ENCODE assay signal across 8 cellular contexts in the genomic region with DNA sequence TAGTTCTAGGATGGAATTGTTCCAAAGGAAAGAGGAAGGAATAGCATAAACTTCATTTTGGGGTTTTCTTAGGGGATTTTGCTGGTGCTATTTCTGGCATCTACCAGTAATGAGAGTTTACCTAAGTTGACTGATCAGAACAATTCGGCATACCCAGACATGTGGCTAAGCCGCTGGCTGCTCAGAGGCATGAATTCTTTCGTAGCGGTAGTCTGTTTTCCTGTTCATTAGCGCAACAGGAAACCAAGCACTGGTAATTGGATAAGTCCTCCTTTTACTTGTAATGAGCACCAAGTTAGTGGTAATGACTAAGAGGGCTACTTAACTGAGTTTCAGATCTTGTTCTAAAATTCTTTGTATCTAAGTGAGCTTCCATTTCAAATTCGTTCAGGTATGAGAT. TPM values are rescaled to one million over a fixed set of nuclear protein-coding genes. Genes with fewer than 3 reads are reported as not detected.
A peak's percentile ranks its signal among the peaks of the same experiment; 100 is the strongest.
DNase-seq lines count a peak whose midpoint lies in the region; ATAC-seq lines count a peak whose summit lies in the region.

No MANE protein-coding gene starts in this region.

- H3K27ac ChIP-seq in neuronal stem cell (replicated peaks; ENCODE audit: low read length), result no peak overlapping the region

- no peak overlapping the region for H2BK12ac ChIP-seq in neuronal stem cell (ENCODE audit: low read length)

- no peak overlapping the region for H2BK120ac ChIP-seq in neuronal stem cell (ENCODE audit: low read depth, low read length)

- peak; percentile 35 for ATAC-seq in HG03135 (IDR thresholded peaks at IDR 0.05; ENCODE audit: unreplicated experiment)

- H3K9ac ChIP-seq in neuronal stem cell (ENCODE audit: low read depth, low read length, poor library complexity), result no peak overlapping the region

- peaks cover 2 to 11% of the 10 kb centered on the region in 2 donors for H3K36me3 ChIP-seq in neuronal stem cell (replicated peaks in 1 of 2; ENCODE audit: control insufficient read depth in 2 of 2, insufficient read depth in 2 of 2, low read length in 2 of 2)

- H4K91ac ChIP-seq in neuronal stem cell (ENCODE audit: low read depth, low read length, poor library complexity), result no peak overlapping the region

- H3K79me1 ChIP-seq in neuronal stem cell (ENCODE audit: low read depth, low read length), result no peaks in the 10 kb centered on the region

- H3K23ac ChIP-seq in neuronal stem cell (ENCODE audit: low read depth, low read length, poor library complexity), result no peak overlapping the region

- peaks cover 0 to 3% of the 10 kb centered on the region in 2 donors for H3K9me3 ChIP-seq in neuronal stem cell (replicated peaks in 1 of 2; ENCODE audit: control insufficient read depth in 2 of 2, insufficient read depth in 1 of 2, low read depth in 1 of 2, low read length in 2 of 2)

- no peak overlapping the region for H2BK15ac ChIP-seq in neuronal stem cell (ENCODE audit: low read length)

- H4K8ac ChIP-seq in neuronal stem cell (ENCODE audit: low read depth, low read length), result no peak overlapping the region

- H3K4ac ChIP-seq in neuronal stem cell (ENCODE audit: low read length), result no peak overlapping the region

- H2BK5ac ChIP-seq in neuronal stem cell (ENCODE audit: low read length), result no peak overlapping the region

- no peaks in the 10 kb centered on the region for H3K4me1 ChIP-seq in neuronal stem cell (ENCODE audit: control insufficient read depth in 2 of 2, insufficient read depth in 1 of 2, low read depth in 1 of 2, low read length in 2 of 2)

- no peak overlapping the region for H3K14ac ChIP-seq in neuronal stem cell (ENCODE audit: low read length)

- H3K4me3 ChIP-seq in neuronal stem cell (ENCODE audit: low read length in 2 of 2), result no peak overlapping the region

- H3K18ac ChIP-seq in neuronal stem cell (ENCODE audit: low read length), result no peak overlapping the region

- no CpG with 5 or more reads among the region's 6 CpGs for WGBS in neuronal stem cell (ENCODE audit: extremely low coverage in 2 of 2, insufficient read length in 2 of 2, insufficient replicate concordance in 1 of 2), 2 donors

- DNase-seq in activated CD8-positive, alpha-beta memory T cell treated with anti-CD3 and anti-CD28 coated beads, Interleukin-2, amount 50 U/mL, for 4 hours, result peak; percentile 43
- no peak for DNase-seq in activated CD8-positive, alpha-beta memory T cell treated with anti-CD3 and anti-CD28 coated beads for 24 hours
- peak; percentile 40 to 58 for DNase-seq in activated CD4-positive, alpha-beta T cell treated with anti-CD3 and anti-CD28 coated beads for 4 hours
- peak; percentile 38 for DNase-seq in stimulated activated naive CD4-positive, alpha-beta T cell treated with Interleukin-2 at 50 U/mL for 16 hours (lab: John Stamatoyannopoulos, UW)
- DNase-seq in NCI-H774 (lab: John Stamatoyannopoulos, UW), result no peak
- DNase-seq in neuronal stem cell (ENCODE audit: low spot score), result no peak
- no peak for DNase-seq in iPS-NIHi7 (ENCODE audit: extremely low spot score)

- H3K27me3 ChIP-seq in neuronal stem cell (ENCODE audit: control insufficient read depth in 3 of 3, insufficient read depth in 3 of 3, low read depth in 1 of 3, low read length in 3 of 3), result no peaks in the 10 kb centered on the region

- no peak overlapping the region for H3K4me2 ChIP-seq in neuronal stem cell (ENCODE audit: insufficient read depth, low read length, poor library complexity, severe bottlenecking)

- H2AFZ ChIP-seq in neuronal stem cell (ENCODE audit: low read length), result no peak overlapping the region

- H2AK5ac ChIP-seq in neuronal stem cell (ENCODE audit: low read depth, low read length), result no peak overlapping the region

RNA-seq across cellular contexts. Expression of gene C21orf91, which starts 38.6 kb away (rescaled TPM):
- polyA plus RNA-seq in neuronal stem cell (2013, experiment 1 of 2), result 21.8 TPM
- polyA plus RNA-seq in neuronal stem cell (2013, experiment 2 of 2), result 22.2 TPM

Comparison
In these comparisons a context has a peak if more than half of its experiments do, and no peak if none do; other contexts are left out.
1. DNase-seq: peak in activated CD8-positive, alpha-beta memory T cell treated with anti-CD3 and anti-CD28 coated beads, Interleukin-2, amount 50 U/mL, for 4 hours (single experiment), activated CD4-positive, alpha-beta T cell treated with anti-CD3 and anti-CD28 coated beads for 4 hours (2 of 2) and stimulated activated naive CD4-positive, alpha-beta T cell treated with Interleukin-2 at 50 U/mL for 16 hours (single experiment); none in activated CD8-positive, alpha-beta memory T cell treated with anti-CD3 and anti-CD28 coated beads for 24 hours (single experiment), NCI-H774 (single experiment), neuronal stem cell (single experiment) and iPS-NIHi7 (single experiment).